1 cellular context compared by ENCODE assay signal in the genomic region with DNA sequence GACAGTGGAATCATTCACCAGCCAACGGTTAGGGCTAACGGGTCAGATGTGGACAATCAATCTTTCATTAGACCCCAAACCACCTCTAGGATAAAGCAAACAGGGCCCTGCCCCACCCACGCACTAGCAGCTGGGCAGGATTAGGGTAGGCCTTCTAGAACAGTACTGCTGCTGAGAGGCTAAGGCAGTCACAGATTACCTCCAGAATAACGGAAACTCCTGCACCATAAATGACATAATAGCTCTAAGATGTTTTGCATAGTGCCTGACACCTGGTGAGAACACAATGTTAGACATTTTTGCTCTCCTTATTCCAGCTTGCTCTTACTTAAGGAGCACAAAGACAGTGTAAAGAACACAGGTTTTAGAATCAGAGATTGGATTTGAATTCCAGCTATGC.
TF ChIP-seq lines count a peak whose summit lies in the region.

No MANE protein-coding gene starts in this region.

TF ChIP-seq in H1, 55 proteins besides CTCF, POLR2A, EP300 and RAD21:
- TF ChIP-seq MAX (IDR thresholded peaks at IDR 0.05): no peak
- TF ChIP-seq SIRT6 (IDR thresholded peaks at IDR 0.05; ENCODE audit: low read length): no peak
- no peak for TF ChIP-seq RBBP5 (IDR thresholded peaks at IDR 0.05; ENCODE audit: borderline replicate concordance, low read depth, low read length)
